Comparison of ENCODE assay signal across 8 cellular contexts in genomic region chr17:16396693-16397092, GRCh38. TPM values are rescaled to one million over a fixed set of nuclear protein-coding genes. Genes with fewer than 3 reads are reported as not detected.
DNase-seq lines count a peak whose midpoint lies in the region; ATAC-seq, FAIRE-seq and TF ChIP-seq lines count a peak whose summit lies in the region.
"Not testable (repeated sequence)": the region's sequence is repeated elsewhere in the genome, so short reads cannot be mapped to it uniquely, and the experiment has no call there.

No MANE protein-coding gene starts in this region.

- not testable (repeated sequence) for H3K4me3 Mint-ChIP-seq in endothelial cell (ENCODE audit: unreplicated experiment)

- H3K56ac ChIP-seq in mesendoderm (ENCODE audit: low read length) = not testable (repeated sequence)

- peaks cover 43% of the 10 kb centered on the region for H3K4me1 Mint-ChIP-seq in endothelial cell (ENCODE audit: unreplicated experiment)

- H4K12ac ChIP-seq in trophoblast cell (ENCODE audit: low read depth, low read length) = not testable (repeated sequence)

- H3K36me3 ChIP-seq in OCI-LY7 (ENCODE audit: insufficient read depth, low read length); WERI-Rb-1; left ventricle myocardium inferior; mesendoderm (ENCODE audit: control insufficient read depth, insufficient read depth, low read length); trophoblast cell (ENCODE audit: control insufficient read depth in 1 of 2, insufficient read depth in 2 of 2, low read length in 2 of 2): not testable (repeated sequence)

- H3K79me2 ChIP-seq in OCI-LY7 (ENCODE audit: insufficient read depth, low read depth, low read length); mesendoderm (ENCODE audit: control insufficient read depth, insufficient read depth, low read length); trophoblast cell (ENCODE audit: control insufficient read depth, insufficient read depth, low read length, poor library complexity): not testable (repeated sequence)

- not testable (repeated sequence) for H2AK5ac ChIP-seq in mesendoderm (ENCODE audit: low read length); trophoblast cell (ENCODE audit: low read length)

- H3K27ac ChIP-seq in A549 (peak overlapping the region in 1 of 2 experiments; percentile 32; a peak in 1 of 6 replicates), WERI-Rb-1 (peak overlapping the region; percentile 57; the same call in 1 of the 2 replicates), left ventricle myocardium inferior (replicated peaks) (peak overlapping the region; percentile 73)
- H3K27ac ChIP-seq in OCI-LY7 (ENCODE audit: low read depth, low read length, poor library complexity, severe bottlenecking); mesendoderm (ENCODE audit: low read depth, low read length); trophoblast cell (ENCODE audit: low read depth, low read length): not testable (repeated sequence)

- H3K79me1 ChIP-seq in mesendoderm (ENCODE audit: low read length); trophoblast cell (ENCODE audit: low read length): not testable (repeated sequence)

- not testable (repeated sequence) for BruUV-seq in OCI-LY7 (replicated peaks; lab: Mats Ljungman, UMichigan)

- not testable (repeated sequence) for TF ChIP-seq RAD21 in A549 (conservative IDR thresholded peaks at IDR 0.05 in 1 of 2, IDR thresholded peaks at IDR 0.05 in 1 of 2)

- not testable (repeated sequence) for H3K36me3 Mint-ChIP-seq in endothelial cell (ENCODE audit: low read depth, unreplicated experiment)

- not testable (repeated sequence) for H2BK12ac ChIP-seq in trophoblast cell (ENCODE audit: low read length)

- not testable (repeated sequence) for H2BK15ac ChIP-seq in mesendoderm (replicated peaks; ENCODE audit: low read depth)

- H4K20me1 ChIP-seq in OCI-LY7 (ENCODE audit: insufficient read depth, low read length) = not testable (repeated sequence)

- 83% methylated on average over 2 of the region's 2 CpGs for WGBS in A549 (ENCODE audit: missing lambda C conversion rate)
- WGBS in mesendoderm (ENCODE audit: extremely low coverage, insufficient coverage, low lambda C conversion rate) = no CpG with 5 or more reads among the region's 2 CpGs
- WGBS in trophoblast cell (ENCODE audit: extremely low coverage, insufficient coverage, insufficient read length) = no CpG with 5 or more reads among the region's 2 CpGs

- H3K14ac ChIP-seq in trophoblast cell (ENCODE audit: low read length) = not testable (repeated sequence)

- not testable (repeated sequence) for DNase-seq in A549 (ENCODE audit: low read depth in 1 of 2, low spot score in 1 of 2); OCI-LY7 (ENCODE audit: low spot score); WERI-Rb-1; endothelial cell (ENCODE audit: low spot score); left ventricle myocardium inferior; mesendoderm; trophoblast cell
- peak; percentile 45 for DNase-seq in superior temporal gyrus (ENCODE audit: extremely low spot score)

- not testable (repeated sequence) for H3K4ac ChIP-seq in mesendoderm (ENCODE audit: low read depth, low read length); trophoblast cell (ENCODE audit: low read depth, low read length)

- H3K27me3 Mint-ChIP-seq in endothelial cell (ENCODE audit: unreplicated experiment) = not testable (repeated sequence)

- TF ChIP-seq EP300 in A549 (IDR thresholded peaks at IDR 0.05) = not testable (repeated sequence)

- H3K4me3 ChIP-seq in A549; OCI-LY7 (ENCODE audit: low read depth, low read length, poor library complexity, severe bottlenecking); WERI-Rb-1 (ENCODE audit: low read depth, low read length); left ventricle myocardium inferior; mesendoderm (ENCODE audit: low read length); trophoblast cell (ENCODE audit: low read depth, low read length): not testable (repeated sequence)

- not testable (repeated sequence) for TF ChIP-seq CTCF in A549 (IDR thresholded peaks at IDR 0.05); OCI-LY7 (conservative IDR thresholded peaks at IDR 0.05; ENCODE audit: low read length); WERI-Rb-1 (IDR thresholded peaks at IDR 0.05; ENCODE audit: low read depth, low read length); endothelial cell (IDR thresholded peaks at IDR 0.05; ENCODE audit: unreplicated experiment); left ventricle myocardium inferior (IDR thresholded peaks at IDR 0.05; ENCODE audit: borderline replicate concordance)

- not testable (repeated sequence) for H3K27me3 ChIP-seq in WERI-Rb-1 (ENCODE audit: insufficient read depth, low read depth, severe bottlenecking); left ventricle myocardium inferior (ENCODE audit: low read depth); mesendoderm (ENCODE audit: insufficient read depth, low read length, poor library complexity); trophoblast cell (ENCODE audit: insufficient read depth, low read length)

- H4K8ac ChIP-seq in mesendoderm (ENCODE audit: low read depth, low read length) = peak overlapping the region; percentile 13
- H4K8ac ChIP-seq in trophoblast cell (ENCODE audit: low read depth, low read length) = not testable (repeated sequence)

- not testable (repeated sequence) for H4K5ac ChIP-seq in mesendoderm (ENCODE audit: low read length)

- H3K23ac ChIP-seq in mesendoderm (ENCODE audit: low read length); trophoblast cell (ENCODE audit: low read length): not testable (repeated sequence)

- peak overlapping the region; percentile 96 for H3K27ac Mint-ChIP-seq in endothelial cell (ENCODE audit: unreplicated experiment)

- TF ChIP-seq POLR2A in A549 (IDR thresholded peaks at IDR 0.05; ENCODE audit: low read length) = not testable (repeated sequence)

- intact Hi-C loops in OCI-LY7 (cut with micrococcal nuclease; ENCODE audit: unreplicated experiment); left ventricle myocardium inferior (cut with micrococcal nuclease): not testable (repeated sequence)

- POLR2A ChIA-PET in A549 (lab: Yijun Ruan, JAX); OCI-LY7 (lab: Charles Lee): not testable (repeated sequence)

- CTCF ChIA-PET in A549 (lab: Yijun Ruan, JAX) = interaction anchor here (0.9 kb wide), 1 partner anchor 125 kb away, joined by 3 read pairs; no protein-coding TSS in a partner anchor
- CTCF ChIA-PET in OCI-LY7 (lab: Charles Lee; ENCODE audit: unreplicated experiment) = not testable (repeated sequence)

- not testable (repeated sequence) for H3K9ac ChIP-seq in mesendoderm (ENCODE audit: low read length); trophoblast cell (ENCODE audit: low read length)

- not testable (repeated sequence) for H3K9me3 Mint-ChIP-seq in endothelial cell (ENCODE audit: unreplicated experiment)

- peak overlapping the region; percentile 11 for H4K91ac ChIP-seq in trophoblast cell (ENCODE audit: low read depth, low read length)

- H3K4me1 ChIP-seq in A549 (peaks cover 13% of the 10 kb centered on the region), OCI-LY7 (ENCODE audit: insufficient read depth, low read length, poor library complexity, severe bottlenecking) (peaks cover 23% of the 10 kb centered on the region), left ventricle myocardium inferior (peaks cover 18% of the 10 kb centered on the region), trophoblast cell (ENCODE audit: control insufficient read depth in 1 of 2, insufficient read depth in 2 of 2, low read length in 2 of 2) (peaks cover 8 to 13% of the 10 kb centered on the region in 2 experiments)
- not testable (repeated sequence) for H3K4me1 ChIP-seq in mesendoderm (ENCODE audit: control insufficient read depth, low read depth, low read length)

- not testable (repeated sequence) for H3K9me3 ChIP-seq in A549; OCI-LY7 (ENCODE audit: low read length); WERI-Rb-1 (ENCODE audit: severe bottlenecking); left ventricle myocardium inferior (replicated peaks); trophoblast cell (ENCODE audit: insufficient read depth, low read depth, low read length)

- not testable (repeated sequence) for H3K18ac ChIP-seq in mesendoderm (ENCODE audit: low read length); trophoblast cell (ENCODE audit: low read length)

- ATAC-seq in A549 = peak; percentile 44 to 50; a peak in 4 of 6 replicates

- FAIRE-seq in A549 (lab: Jason Lieb, UNC) = not testable (repeated sequence)

- not testable (repeated sequence) for H3K9me2 ChIP-seq in OCI-LY7 (ENCODE audit: insufficient read depth, low read length)

- H2BK5ac ChIP-seq in mesendoderm (ENCODE audit: low read length) = not testable (repeated sequence)
- peak overlapping the region; percentile 59 for H2BK5ac ChIP-seq in trophoblast cell (ENCODE audit: low read depth, low read length, poor library complexity)

- not testable (repeated sequence) for H2BK120ac ChIP-seq in mesendoderm (ENCODE audit: low read depth, low read length); trophoblast cell (ENCODE audit: insufficient read depth, low read length, poor library complexity)

- H3K4me2 ChIP-seq in A549; OCI-LY7 (ENCODE audit: low read length); mesendoderm (ENCODE audit: low read length); trophoblast cell (ENCODE audit: low read length): not testable (repeated sequence)

- H2AFZ ChIP-seq in OCI-LY7 (ENCODE audit: low read length) = 0 out of 2 replicates have a peak overlapping the region, but pooled peaks have one; percentile 3
- not testable (repeated sequence) for H2AFZ ChIP-seq in trophoblast cell (ENCODE audit: insufficient read depth, low read length, poor library complexity)

RNA-seq across cellular contexts. Expression of gene UBB, which starts 15.8 kb away (rescaled TPM):
- 2,851 and 4,311 TPM in 2 replicates for polyA plus RNA-seq in A549 (2011; rRNA removed)
- polyA plus RNA-seq in A549 (2012; cell fraction: cytosol; rRNA removed) = 3,984 and 4,472 TPM in 2 replicates
- polyA plus RNA-seq in A549 (2012; cell fraction: nucleus; rRNA removed) = 2,091 and 2,511 TPM in 2 replicates
- 2,383 to 2,467 TPM (median 2,404 TPM) in 3 replicates for polyA plus RNA-seq in A549 (2017; fragmentation: RNase III; extraction: RNeasy Plus Mini Kit Qiagen cat#74134 plus additional on column Dnase treatment)
- polyA minus RNA-seq in A549 (2011; rRNA and poly(A)+ RNA removed) = 2,750 and 3,886 TPM in 2 replicates
- 2,854 and 2,972 TPM in 2 replicates for total RNA-seq in OCI-LY7 (2014; rRNA removed; shearing (Covaris generic))
- total RNA-seq in OCI-LY7 (2022) = 1,291 and 1,479 TPM in 2 replicates
- total RNA-seq in endothelial cell (ENCODE audit: unreplicated experiment) = 2,050 TPM
- 1,605 TPM for total RNA-seq in left ventricle myocardium inferior
- 2,431 TPM for polyA plus RNA-seq in mesendoderm (2013, experiment 1 of 2)
- 2,399 TPM for polyA plus RNA-seq in mesendoderm (2013, experiment 2 of 2)
- 2,269 and 2,298 TPM in 2 replicates for polyA plus RNA-seq in trophoblast cell (2013)

RNA-seq across cellular contexts. Expression of gene TRPV2, which starts 18.7 kb away (rescaled TPM):
- polyA plus RNA-seq in A549 (2011; rRNA removed) = 0.31 and 0.60 TPM in 2 replicates
- 0.87 and 1.1 TPM in 2 replicates for polyA plus RNA-seq in A549 (2012; cell fraction: cytosol; rRNA removed)
- 0.86 and 1.7 TPM in 2 replicates for polyA plus RNA-seq in A549 (2012; cell fraction: nucleus; rRNA removed)
- polyA plus RNA-seq in A549 (2017; fragmentation: RNase III; extraction: RNeasy Plus Mini Kit Qiagen cat#74134 plus additional on column Dnase treatment) = 0.35 to 0.62 TPM (median 0.61 TPM) in 3 replicates
- polyA minus RNA-seq in A549 (2011; rRNA and poly(A)+ RNA removed) = 0.37 and 0.73 TPM in 2 replicates
- 10.5 and 15.4 TPM in 2 replicates for total RNA-seq in OCI-LY7 (2014; rRNA removed; shearing (Covaris generic))
- 4.9 and 5.3 TPM in 2 replicates for total RNA-seq in OCI-LY7 (2022)
- total RNA-seq in endothelial cell (ENCODE audit: unreplicated experiment) = 4.8 TPM
- total RNA-seq in left ventricle myocardium inferior = 6.7 TPM
- polyA plus RNA-seq in mesendoderm (2013, experiment 1 of 2) = 1.3 TPM
- 1.9 TPM for polyA plus RNA-seq in mesendoderm (2013, experiment 2 of 2)
- polyA plus RNA-seq in trophoblast cell (2013) = 202 and 233 TPM in 2 replicates

RNA-seq across cellular contexts. Expression of gene CENPV, which starts 43.4 kb away (rescaled TPM):
- polyA plus RNA-seq in A549 (2011; rRNA removed) = 191 and 202 TPM in 2 replicates
- polyA plus RNA-seq in A549 (2012; cell fraction: cytosol; rRNA removed) = 205 and 246 TPM in 2 replicates
- 138 and 220 TPM in 2 replicates for polyA plus RNA-seq in A549 (2012; cell fraction: nucleus; rRNA removed)
- polyA plus RNA-seq in A549 (2017; fragmentation: RNase III; extraction: RNeasy Plus Mini Kit Qiagen cat#74134 plus additional on column Dnase treatment) = 106 to 114 TPM (median 112 TPM) in 3 replicates
- polyA minus RNA-seq in A549 (2011; rRNA and poly(A)+ RNA removed) = 82.3 and 91.1 TPM in 2 replicates
- 71.9 and 77.3 TPM in 2 replicates for total RNA-seq in OCI-LY7 (2014; rRNA removed; shearing (Covaris generic))
- 78.8 and 84.6 TPM in 2 replicates for total RNA-seq in OCI-LY7 (2022)
- total RNA-seq in endothelial cell (ENCODE audit: unreplicated experiment) = 11.4 TPM
- 8.4 TPM for total RNA-seq in left ventricle myocardium inferior
- polyA plus RNA-seq in mesendoderm (2013, experiment 1 of 2) = 319 TPM
- 316 TPM for polyA plus RNA-seq in mesendoderm (2013, experiment 2 of 2)
- polyA plus RNA-seq in trophoblast cell (2013) = 14.4 and 14.8 TPM in 2 replicates
